ENCODE assay signal across 8 cellular contexts in genomic region chr10:103276251-103276936, GRCh38. TPM values are rescaled to one million over a fixed set of nuclear protein-coding genes. Genes with fewer than 3 reads are reported as not detected.
DNase-seq lines count a peak whose midpoint lies in the region; TF ChIP-seq lines count a peak whose summit lies in the region.
"Had no signal": no experiment of that assay in that cellular context is flagged by ENCODE, and none has a peak within 500 bp of the region (broad histone marks: within the 10 kb centered on the region; RNA-seq: fewer than 3 reads in every experiment).

No MANE protein-coding gene starts in this region.

- H3K9me3 Mint-ChIP-seq in osteocyte (ENCODE audit: unreplicated experiment): no peaks in the 10 kb centered on the region

- H3K4me1 ChIP-seq in DOHH2 (ENCODE audit: control insufficient read depth, low read length): peaks cover 22% of the 10 kb centered on the region

- peak overlapping the region; percentile 68 for H3K4me3 Mint-ChIP-seq in osteocyte (ENCODE audit: unreplicated experiment)

- no peaks in the 10 kb centered on the region for H3K9me2 ChIP-seq in DOHH2 (replicated peaks; ENCODE audit: control insufficient read depth, low read length)

- H3K79me2 ChIP-seq in DOHH2 (ENCODE audit: control insufficient read depth, low read length): peaks cover 6% of the 10 kb centered on the region; the same call in 1 of the 2 replicates

- H3K9me3 ChIP-seq in DOHH2 (ENCODE audit: control insufficient read depth, insufficient read depth, low read length): no peaks in the 10 kb centered on the region
- H3K9me3 ChIP-seq: upper lobe of left lung had no signal

- H3K27ac ChIP-seq in DOHH2 (ENCODE audit: low read depth, low read length): no peak overlapping the region
- H3K27ac ChIP-seq: upper lobe of left lung had no signal

- peak overlapping the region; percentile 76 for H3K4me3 ChIP-seq in DOHH2 (ENCODE audit: low read length)

- H3K4me2 ChIP-seq in DOHH2 (ENCODE audit: low read length): peak overlapping the region; percentile 85

- H3K27me3 ChIP-seq in DOHH2 (ENCODE audit: control insufficient read depth, low read length): peaks cover 10% of the 10 kb centered on the region

- peaks cover 22% of the 10 kb centered on the region for H3K4me1 Mint-ChIP-seq in osteocyte (ENCODE audit: unreplicated experiment)

- peak; percentile 9 for DNase-seq in KBM-7
- DNase-seq in ecto neural progenitor cell (ENCODE audit: low spot score): peak; percentile 45
- no peak for DNase-seq in osteocyte (ENCODE audit: extremely low spot score, unreplicated experiment)
- no peak for DNase-seq in NOMO-1 treated with dmso at 0.1 percent for 144 hours (lab: John Stamatoyannopoulos, UW; ENCODE audit: unreplicated experiment)
- no peak for DNase-seq in NCI-H526 (lab: John Stamatoyannopoulos, UW)
- DNase-seq in HuH-7 (ENCODE audit: low spot score): no peak

- H3K36me3 Mint-ChIP-seq in osteocyte (ENCODE audit: unreplicated experiment): no peaks in the 10 kb centered on the region

- in situ Hi-C loops in KBM-7 (cut with MboI; ENCODE audit: low pct_unique_long_range_greater_than_20kb, low sequenced_read_pairs): no loop called here

- no peaks in the 10 kb centered on the region; the same call in 1 of the 2 replicates for H3K36me3 ChIP-seq in DOHH2 (ENCODE audit: control insufficient read depth, low read length)
- H3K36me3 ChIP-seq: upper lobe of left lung had no signal

- H3F3A ChIP-seq in DOHH2 (ENCODE audit: control insufficient read depth, insufficient read depth): no peaks in the 10 kb centered on the region

- H3K27ac Mint-ChIP-seq in osteocyte (ENCODE audit: unreplicated experiment): no peak overlapping the region

- H3K27me3 Mint-ChIP-seq in osteocyte (ENCODE audit: unreplicated experiment): peaks cover 35% of the 10 kb centered on the region

- no peaks in the 10 kb centered on the region for H4K20me1 ChIP-seq in DOHH2 (ENCODE audit: control insufficient read depth, insufficient read depth, low read depth, low read length)

- TF ChIP-seq CTCF in DOHH2 (IDR thresholded peaks at IDR 0.05; ENCODE audit: low read depth, low read length, poor library complexity, severe bottlenecking) (no peak), osteocyte (IDR thresholded peaks at IDR 0.05) (no peak)

RNA-seq across cellular contexts. Expression of gene INA, which starts 0.5 kb away (rescaled TPM):
- 2.4 and 2.5 TPM in 2 replicates for total RNA-seq in osteocyte

RNA-seq across cellular contexts. Expression of gene RPEL1, which starts 30.7 kb away (rescaled TPM):
- not detected in 2 replicates for total RNA-seq in osteocyte
- total RNA-seq: upper lobe of left lung had no signal

Comparison
In these comparisons a context has a peak if more than half of its experiments do, and no peak if none do; other contexts are left out.
1. DNase-seq: peak in KBM-7 (single experiment) and ecto neural progenitor cell (single experiment); none in osteocyte (single experiment), NOMO-1 treated with dmso at 0.1 percent for 144 hours (single experiment), NCI-H526 (0 of 2) and HuH-7 (single experiment).